In genomic region chr22:42957958-42958357, GRCh38 we compare ENCODE assay signal across 1 cellular context.
TF ChIP-seq lines count a peak whose summit lies in the region.

No MANE protein-coding gene starts in this region.

TF ChIP-seq in GM12878, 131 proteins besides CTCF, POLR2A, EP300 and RAD21:
- TF ChIP-seq PML (IDR thresholded peaks at IDR 0.05; ENCODE audit: low read length) = no peak
- no peak for TF ChIP-seq FOS (IDR thresholded peaks at IDR 0.05; ENCODE audit: borderline replicate concordance, extremely low read depth, insufficient read length)
- TF ChIP-seq, protein P1, sequence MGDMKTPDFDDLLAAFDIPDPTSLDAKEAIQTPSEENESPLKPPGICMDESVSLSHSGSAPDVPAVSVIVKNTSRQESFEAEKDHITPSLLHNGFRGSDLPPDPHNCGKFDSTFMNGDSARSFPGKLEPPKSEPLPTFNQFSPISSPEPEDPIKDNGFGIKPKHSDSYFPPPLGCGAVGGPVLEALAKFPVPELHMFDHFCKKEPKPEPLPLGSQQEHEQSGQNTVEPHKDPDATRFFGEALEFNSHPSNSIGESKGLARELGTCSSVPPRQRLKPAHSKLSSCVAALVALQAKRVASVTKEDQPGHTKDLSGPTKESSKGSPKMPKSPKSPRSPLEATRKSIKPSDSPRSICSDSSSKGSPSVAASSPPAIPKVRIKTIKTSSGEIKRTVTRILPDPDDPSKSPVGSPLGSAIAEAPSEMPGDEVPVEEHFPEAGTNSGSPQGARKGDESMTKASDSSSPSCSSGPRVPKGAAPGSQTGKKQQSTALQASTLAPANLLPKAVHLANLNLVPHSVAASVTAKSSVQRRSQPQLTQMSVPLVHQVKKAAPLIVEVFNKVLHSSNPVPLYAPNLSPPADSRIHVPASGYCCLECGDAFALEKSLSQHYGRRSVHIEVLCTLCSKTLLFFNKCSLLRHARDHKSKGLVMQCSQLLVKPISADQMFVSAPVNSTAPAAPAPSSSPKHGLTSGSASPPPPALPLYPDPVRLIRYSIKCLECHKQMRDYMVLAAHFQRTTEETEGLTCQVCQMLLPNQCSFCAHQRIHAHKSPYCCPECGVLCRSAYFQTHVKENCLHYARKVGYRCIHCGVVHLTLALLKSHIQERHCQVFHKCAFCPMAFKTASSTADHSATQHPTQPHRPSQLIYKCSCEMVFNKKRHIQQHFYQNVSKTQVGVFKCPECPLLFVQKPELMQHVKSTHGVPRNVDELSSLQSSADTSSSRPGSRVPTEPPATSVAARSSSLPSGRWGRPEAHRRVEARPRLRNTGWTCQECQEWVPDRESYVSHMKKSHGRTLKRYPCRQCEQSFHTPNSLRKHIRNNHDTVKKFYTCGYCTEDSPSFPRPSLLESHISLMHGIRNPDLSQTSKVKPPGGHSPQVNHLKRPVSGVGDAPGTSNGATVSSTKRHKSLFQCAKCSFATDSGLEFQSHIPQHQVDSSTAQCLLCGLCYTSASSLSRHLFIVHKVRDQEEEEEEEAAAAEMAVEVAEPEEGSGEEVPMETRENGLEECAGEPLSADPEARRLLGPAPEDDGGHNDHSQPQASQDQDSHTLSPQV (IDR thresholded peaks at IDR 0.05) = no peak
- no peak for TF ChIP-seq HCFC1 (IDR thresholded peaks at IDR 0.05; ENCODE audit: low read length)
- TF ChIP-seq USF2 (IDR thresholded peaks at IDR 0.05; ENCODE audit: borderline replicate concordance, low read depth, low read length) = no peak
- TF ChIP-seq NFXL1 (IDR thresholded peaks at IDR 0.05; ENCODE audit: borderline replicate concordance) = no peak
